29 cellular contexts compared by ENCODE assay signal in genomic region chr5:6039111-6039510, GRCh38.
"Had no signal": no experiment of that assay in that cellular context is flagged by ENCODE, and none has a peak within 500 bp of the region (broad histone marks: within the 10 kb centered on the region; RNA-seq: fewer than 3 reads in every experiment).

No MANE protein-coding gene starts in this region.

- H3K4me1 ChIP-seq: stomach, suprapubic skin, testis, thyroid gland, tibial artery, tibial nerve, transverse colon, upper lobe of left lung, upper lobe of right lung, uterus, vagina had no signal

- H3K36me3 Mint-ChIP-seq: stimulated activated effector memory CD8-positive, alpha-beta T cell treated with anti-CD3 and anti-CD28 coated beads, Interleukin-12 subunit alpha, Interleukin-12 subunit beta, amount 100 ng/mL, for 72 hours; stimulated activated memory B cell treated with anti-CD40 and anti-IgM and Interleukin-4, amounts not matched to agents 10 μg/mL and 1 μg/mL and 100 μg/mL, for 72 hours; stimulated activated naive B cell treated with anti-CD40 and anti-IgM and Interleukin-4, amounts not matched to agents 10 μg/mL and 1 μg/mL and 100 μg/mL, for 72 hours; type B pancreatic cell had no signal

- DNase-seq: stimulated activated CD4-positive, alpha-beta T cell treated with anti-CD3 and anti-CD28 coated beads, Interleukin-2, amount 100 ng/mL, for 48 hours; stimulated activated CD4-positive, alpha-beta T cell treated with anti-CD3 and anti-CD28 coated beads, Interleukin-4, amount 100 ng/mL, for 1 hour; stimulated activated CD4-positive, alpha-beta T cell treated with anti-CD3 and anti-CD28 coated beads, Interleukin-4, amount 100 ng/mL, for 24 hours; stimulated activated CD4-positive, alpha-beta T cell treated with anti-CD3 and anti-CD28 coated beads, Interleukin-4, amount 100 ng/mL, for 4 hours; stimulated activated CD8-positive, alpha-beta memory T cell treated with anti-CD3 and anti-CD28 coated beads, Interleukin-4, amount 100 ng/mL, for 48 hours; stimulated activated naive B cell treated with anti-CD40 and anti-IgM and Interleukin-4, amounts not matched to agents 10 μg/mL and 1 μg/mL and 100 μg/mL, for 72 hours; stimulated activated naive CD4-positive, alpha-beta T cell; stimulated activated naive CD4-positive, alpha-beta T cell treated with Interleukin-2 at 50 U/mL for 16 hours; stimulated activated naive CD8-positive, alpha-beta T cell treated with anti-CD3 and anti-CD28 coated beads, Interleukin-15, amount 100 ng/mL, for 72 hours; stimulated activated naive CD8-positive, alpha-beta T cell treated with anti-CD3 and anti-CD28 coated beads, Interleukin-15, Interleukin-2, amounts not matched to agents 100 U/mL and 50 U/mL, for 24 hours; stomach; substantia nigra; testis; thyroid gland; tibial artery; transverse colon; trophoblast cell; upper lobe of left lung; upper lobe of right lung; uterus had no signal

- H3K27me3 ChIP-seq: suprapubic skin, testis, thyroid gland, tibial nerve, transverse colon, upper lobe of left lung, upper lobe of right lung, uterus, vagina had no signal

- H3K9me3 ChIP-seq: stomach, suprapubic skin, testis, thoracic aorta, thyroid gland, tibial artery, tibial nerve, transverse colon, upper lobe of left lung, upper lobe of right lung, uterus, vagina had no signal

- H3K36me3 ChIP-seq: stomach, suprapubic skin, thoracic aorta, thyroid gland, tibial artery, tibial nerve, transverse colon, upper lobe of left lung, upper lobe of right lung, uterus, vagina had no signal

- H3K27ac Mint-ChIP-seq: stimulated activated effector memory CD8-positive, alpha-beta T cell treated with anti-CD3 and anti-CD28 coated beads, Interleukin-12 subunit alpha, Interleukin-12 subunit beta, amount 100 ng/mL, for 72 hours; stimulated activated memory B cell treated with anti-CD40 and anti-IgM and Interleukin-4, amounts not matched to agents 10 μg/mL and 1 μg/mL and 100 μg/mL, for 72 hours; stimulated activated naive B cell treated with anti-CD40 and anti-IgM and Interleukin-4, amounts not matched to agents 10 μg/mL and 1 μg/mL and 100 μg/mL, for 72 hours; stimulated activated naive CD8-positive, alpha-beta T cell treated with anti-CD3 and anti-CD28 coated beads, Interleukin-15, amount 100 ng/mL, for 72 hours; stimulated activated naive CD8-positive, alpha-beta T cell treated with anti-CD3 and anti-CD28 coated beads, Interleukin-15, Interleukin-2, amounts not matched to agents 100 ng/mL and 50 ng/mL, for 24 hours; type B pancreatic cell had no signal

- H3K9me3 Mint-ChIP-seq: stimulated activated effector memory CD8-positive, alpha-beta T cell treated with anti-CD3 and anti-CD28 coated beads, Interleukin-12 subunit alpha, Interleukin-12 subunit beta, amount 100 ng/mL, for 72 hours; stimulated activated memory B cell treated with anti-CD40 and anti-IgM and Interleukin-4, amounts not matched to agents 10 μg/mL and 1 μg/mL and 100 μg/mL, for 72 hours; stimulated activated naive B cell treated with anti-CD40 and anti-IgM and Interleukin-4, amounts not matched to agents 10 μg/mL and 1 μg/mL and 100 μg/mL, for 72 hours; stimulated activated naive CD8-positive, alpha-beta T cell treated with anti-CD3 and anti-CD28 coated beads, Interleukin-15, Interleukin-2, amounts not matched to agents 100 ng/mL and 50 ng/mL, for 24 hours; type B pancreatic cell had no signal

- H3K4me1 Mint-ChIP-seq: stimulated activated effector memory CD8-positive, alpha-beta T cell treated with anti-CD3 and anti-CD28 coated beads, Interleukin-12 subunit alpha, Interleukin-12 subunit beta, amount 100 ng/mL, for 72 hours; stimulated activated memory B cell treated with anti-CD40 and anti-IgM and Interleukin-4, amounts not matched to agents 10 μg/mL and 1 μg/mL and 100 μg/mL, for 72 hours; stimulated activated naive B cell treated with anti-CD40 and anti-IgM and Interleukin-4, amounts not matched to agents 10 μg/mL and 1 μg/mL and 100 μg/mL, for 72 hours; stimulated activated naive CD8-positive, alpha-beta T cell treated with anti-CD3 and anti-CD28 coated beads, Interleukin-15, amount 100 ng/mL, for 72 hours had no signal

- H3K4me3 ChIP-seq: stomach, suprapubic skin, testis, thoracic aorta, thyroid gland, tibial artery, tibial nerve, transverse colon, upper lobe of left lung, upper lobe of right lung, uterus, vagina had no signal

- H3K4me3 Mint-ChIP-seq: stimulated activated effector memory CD8-positive, alpha-beta T cell treated with anti-CD3 and anti-CD28 coated beads, Interleukin-12 subunit alpha, Interleukin-12 subunit beta, amount 100 ng/mL, for 72 hours; stimulated activated memory B cell treated with anti-CD40 and anti-IgM and Interleukin-4, amounts not matched to agents 10 μg/mL and 1 μg/mL and 100 μg/mL, for 72 hours; stimulated activated naive B cell treated with anti-CD40 and anti-IgM and Interleukin-4, amounts not matched to agents 10 μg/mL and 1 μg/mL and 100 μg/mL, for 72 hours; stimulated activated naive CD8-positive, alpha-beta T cell treated with anti-CD3 and anti-CD28 coated beads, Interleukin-15, amount 100 ng/mL, for 72 hours; stimulated activated naive CD8-positive, alpha-beta T cell treated with anti-CD3 and anti-CD28 coated beads, Interleukin-15, Interleukin-2, amounts not matched to agents 100 ng/mL and 50 ng/mL, for 24 hours; type B pancreatic cell had no signal

- ATAC-seq: stimulated activated effector memory CD8-positive, alpha-beta T cell treated with anti-CD3 and anti-CD28 coated beads, Interleukin-12 subunit alpha, Interleukin-12 subunit beta, amount 100 ng/mL, for 72 hours; stimulated activated memory B cell treated with anti-CD40 and anti-IgM and Interleukin-4, amounts not matched to agents 10 μg/mL and 1 μg/mL and 100 μg/mL, for 72 hours; stimulated activated naive B cell treated with anti-CD40 and anti-IgM and Interleukin-4, amounts not matched to agents 10 μg/mL and 1 μg/mL and 100 μg/mL, for 72 hours; stimulated activated naive CD8-positive, alpha-beta T cell treated with anti-CD3 and anti-CD28 coated beads, Interleukin-15, amount 100 ng/mL, for 72 hours; stimulated activated naive CD8-positive, alpha-beta T cell treated with anti-CD3 and anti-CD28 coated beads, Interleukin-15, Interleukin-2, amounts not matched to agents 100 U/mL and 50 U/mL, for 24 hours; upper lobe of right lung had no signal

- H3K27ac ChIP-seq: stomach, suprapubic skin, testis, thoracic aorta, thyroid gland, tibial artery, tibial nerve, transverse colon, upper lobe of left lung, upper lobe of right lung, uterus, vagina had no signal

- FAIRE-seq: urothelium cell line had no signal
